13 cellular contexts compared by ENCODE assay signal in the genomic region with DNA sequence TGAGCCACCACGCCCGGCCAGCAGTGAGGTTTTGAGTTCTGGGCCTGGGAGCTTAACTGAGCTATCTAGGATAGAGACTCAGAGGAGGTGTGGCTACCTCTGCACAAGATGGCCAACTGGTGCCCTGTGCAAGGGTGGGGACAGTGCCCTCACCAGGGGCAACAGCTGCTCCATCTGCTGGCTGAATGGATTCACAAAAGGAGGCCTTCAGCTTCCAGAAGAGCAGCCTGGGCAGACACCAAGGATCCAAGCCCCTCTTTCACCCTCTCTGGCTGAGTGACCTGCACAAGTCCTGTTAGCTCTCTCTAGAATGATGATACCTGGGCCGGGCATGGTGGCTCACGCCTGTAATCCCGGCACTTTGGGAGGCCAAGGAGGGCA. TPM values are rescaled to one million over a fixed set of nuclear protein-coding genes. Genes with fewer than 3 reads are reported as not detected.
DNase-seq lines count a peak whose midpoint lies in the region; ATAC-seq and TF ChIP-seq lines count a peak whose summit lies in the region.
"Had no signal": no experiment of that assay in that cellular context is flagged by ENCODE, and none has a peak within 500 bp of the region (broad histone marks: within the 10 kb centered on the region; RNA-seq: fewer than 3 reads in every experiment).

No MANE protein-coding gene starts in this region.

- H3K4me1 ChIP-seq in SJCRH30: peaks cover 6% of the 10 kb centered on the region
- H3K4me1 ChIP-seq: left ventricle myocardium inferior had no signal

- ATAC-seq in HG03280 (IDR thresholded peaks at IDR 0.05; ENCODE audit: unreplicated experiment): no peak
- no peak for ATAC-seq in HG03135 (IDR thresholded peaks at IDR 0.05; ENCODE audit: unreplicated experiment)

- in situ Hi-C loops in ACHN (cut with HindIII; ENCODE audit: low pct_ligation_motif_present, low pct_unique_long_range_greater_than_20kb, low sequenced_read_pairs): no loop called here

- no peak overlapping the region for H3K4me3 Mint-ChIP-seq in activated naive CD4-positive, alpha-beta T cell treated with anti-CD3 and anti-CD28 coated beads, Interleukin-2, amount 10 ng/mL, durations not matched to agents 7 days and 5 days
- H3K4me3 Mint-ChIP-seq: activated CD4-positive, alpha-beta T cell treated with anti-CD3 and anti-CD28 coated beads, Interleukin-2, amount 10 ng/mL, durations not matched to agents 24 days and 14 days had no signal

- no peaks in the 10 kb centered on the region for H3K9me3 ChIP-seq in SJCRH30 (replicated peaks)
- H3K9me3 ChIP-seq: left ventricle myocardium inferior had no signal

- H3K27me3 Mint-ChIP-seq in activated naive CD4-positive, alpha-beta T cell treated with anti-CD3 and anti-CD28 coated beads, Interleukin-2, amount 10 ng/mL, durations not matched to agents 7 days and 5 days: no peaks in the 10 kb centered on the region
- H3K27me3 Mint-ChIP-seq: activated CD4-positive, alpha-beta T cell treated with anti-CD3 and anti-CD28 coated beads, Interleukin-2, amount 10 ng/mL, durations not matched to agents 24 days and 14 days had no signal

- DNase-seq in ACHN: peak; percentile 31
- peak; percentile 21 to 32 for DNase-seq in SJCRH30
- DNase-seq in iPS-NIHi7 (ENCODE audit: extremely low spot score): peak; percentile 49
- no peak for DNase-seq in amygdala (lab: John Stamatoyannopoulos, UW)
- no peak for DNase-seq in activated naive CD4-positive, alpha-beta T cell treated with anti-CD3 and anti-CD28 coated beads, Interleukin-2, amount 10 ng/mL, durations not matched to agents 7 days and 5 days
- DNase-seq: activated CD4-positive, alpha-beta T cell treated with anti-CD3 and anti-CD28 coated beads, Interleukin-2, amount 10 ng/mL, durations not matched to agents 24 days and 14 days; activated naive CD4-positive, alpha-beta T cell; left ventricle myocardium inferior; occipital lobe; stimulated activated CD4-positive, alpha-beta T cell treated with anti-CD3 and anti-CD28 coated beads, Interleukin-15, amount 100 ng/mL, for 24 hours had no signal

- no peak overlapping the region for H3K4me3 ChIP-seq in SJCRH30
- H3K4me3 ChIP-seq: left ventricle myocardium inferior had no signal

- H3K9me3 Mint-ChIP-seq in activated naive CD4-positive, alpha-beta T cell treated with anti-CD3 and anti-CD28 coated beads, Interleukin-2, amount 10 ng/mL, durations not matched to agents 7 days and 5 days: no peaks in the 10 kb centered on the region
- H3K9me3 Mint-ChIP-seq: activated CD4-positive, alpha-beta T cell treated with anti-CD3 and anti-CD28 coated beads, Interleukin-2, amount 10 ng/mL, durations not matched to agents 24 days and 14 days had no signal

- no peak overlapping the region for H3K27ac Mint-ChIP-seq in activated naive CD4-positive, alpha-beta T cell treated with anti-CD3 and anti-CD28 coated beads, Interleukin-2, amount 10 ng/mL, durations not matched to agents 7 days and 5 days
- H3K27ac Mint-ChIP-seq: activated CD4-positive, alpha-beta T cell treated with anti-CD3 and anti-CD28 coated beads, Interleukin-2, amount 10 ng/mL, durations not matched to agents 24 days and 14 days had no signal

- CTCF ChIA-PET in activated naive CD4-positive, alpha-beta T cell treated with anti-CD3 and anti-CD28 coated beads, Interleukin-2, amount 10 ng/mL, durations not matched to agents 7 days and 5 days (lab: Charles Lee): interaction anchor here (0.5 to 1.7 kb wide), 3 partner anchors 10 to 87 kb away, joined by 3 to 4 read pairs (median 3); no protein-coding TSS in a partner anchor

- H3K27me3 ChIP-seq in SJCRH30: no peaks in the 10 kb centered on the region

- H3K36me3 ChIP-seq in SJCRH30: no peaks in the 10 kb centered on the region

- peaks cover 33% of the 10 kb centered on the region for H3K4me1 Mint-ChIP-seq in activated naive CD4-positive, alpha-beta T cell treated with anti-CD3 and anti-CD28 coated beads, Interleukin-2, amount 10 ng/mL, durations not matched to agents 7 days and 5 days

- 0 out of 2 replicates have a peak, but pooled peaks have one; percentile 1 for TF ChIP-seq CTCF in GM12874 (IDR thresholded peaks at IDR 0.05; ENCODE audit: insufficient read depth, low read depth, low read length)

- no peak overlapping the region for H3K27ac ChIP-seq in SJCRH30
- H3K27ac ChIP-seq: left ventricle myocardium inferior had no signal

- peaks cover 20% of the 10 kb centered on the region for H3K36me3 Mint-ChIP-seq in activated naive CD4-positive, alpha-beta T cell treated with anti-CD3 and anti-CD28 coated beads, Interleukin-2, amount 10 ng/mL, durations not matched to agents 7 days and 5 days

RNA-seq across cellular contexts. Expression of gene BAIAP2L2, which starts 33.5 kb away (rescaled TPM):
- not detected in 2 replicates for total RNA-seq in SJCRH30 (2014; rRNA removed; shearing (Covaris generic))
- total RNA-seq: occipital lobe had no signal

RNA-seq across cellular contexts. Expression of gene PLA2G6, which starts 37.6 kb away (rescaled TPM):
- total RNA-seq in SJCRH30 (2014; rRNA removed; shearing (Covaris generic)): 3.9 and 5.4 TPM in 2 replicates

RNA-seq across cellular contexts. Expression of gene MAFF, which starts 57.8 kb away (rescaled TPM):
- 3.2 and 3.6 TPM in 2 replicates for total RNA-seq in SJCRH30 (2014; rRNA removed; shearing (Covaris generic))

Comparison
In these comparisons a context has a peak if more than half of its experiments do, and no peak if none do; other contexts are left out.
1. DNase-seq: peak in ACHN (single experiment), SJCRH30 (2 of 2) and iPS-NIHi7 (single experiment); none in amygdala (0 of 56) and activated naive CD4-positive, alpha-beta T cell treated with anti-CD3 and anti-CD28 coated beads, Interleukin-2, amount 10 ng/mL, durations not matched to agents 7 days and 5 days (single experiment).